13 cellular contexts compared by ENCODE assay signal in the genomic region with DNA sequence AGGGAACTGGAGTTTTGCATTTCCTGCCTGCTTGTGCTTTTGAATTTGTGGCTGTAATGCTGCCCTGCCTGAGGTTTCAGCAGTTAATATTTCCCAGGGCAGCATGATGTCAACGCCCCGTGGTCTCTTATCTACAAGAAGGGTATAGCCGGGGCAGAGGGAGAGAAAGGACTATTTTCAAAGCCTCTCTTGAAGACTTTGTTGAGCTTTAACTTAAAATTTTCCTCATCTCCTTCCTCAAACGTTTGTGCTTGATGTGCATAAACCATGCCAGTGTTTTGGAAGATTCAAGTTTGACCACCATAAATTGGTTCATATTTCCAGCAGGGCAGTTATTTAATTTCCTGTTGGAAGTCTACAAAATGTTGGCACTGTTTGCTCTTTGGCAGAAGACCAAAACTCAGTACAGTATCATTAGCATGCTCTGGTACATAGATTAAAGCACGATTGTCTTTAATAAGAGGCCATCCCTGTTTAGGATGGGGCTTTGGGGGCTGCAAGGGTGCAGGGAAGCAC. TPM values are rescaled to one million over a fixed set of nuclear protein-coding genes. Genes with fewer than 3 reads are reported as not detected.
A peak's percentile ranks its signal among the peaks of the same experiment; 100 is the strongest.
DNase-seq lines count a peak whose midpoint lies in the region; ATAC-seq and TF ChIP-seq lines count a peak whose summit lies in the region.
"Had no signal": no experiment of that assay in that cellular context is flagged by ENCODE, and none has a peak within 500 bp of the region (broad histone marks: within the 10 kb centered on the region; RNA-seq: fewer than 3 reads in every experiment).

No MANE protein-coding gene starts in this region.

- H3K27ac ChIP-seq in osteoblast (ENCODE audit: low read depth, low read length), result peak overlapping the region; percentile 25
- H3K27ac ChIP-seq: KMS-11 had no signal

- H3K4me3 ChIP-seq in osteoblast (ENCODE audit: insufficient read depth, low read length) (no peak overlapping the region), lower leg skin (ENCODE audit: low read depth, poor library complexity, severe bottlenecking) (no peak overlapping the region)

- H3K4me1 Mint-ChIP-seq in brain, result peaks cover 39% of the 10 kb centered on the region
- H3K4me1 Mint-ChIP-seq: stimulated activated effector memory CD8-positive, alpha-beta T cell treated with anti-CD3 and anti-CD28 coated beads, Interleukin-12 subunit alpha, Interleukin-12 subunit beta, amount 100 ng/mL, for 72 hours had no signal

- ATAC-seq in HG02571 (IDR thresholded peaks at IDR 0.05; ENCODE audit: unreplicated experiment), result no peak
- no peak for ATAC-seq in GM18520 (IDR thresholded peaks at IDR 0.05; ENCODE audit: unreplicated experiment)
- no peak for ATAC-seq in HG02763 (IDR thresholded peaks at IDR 0.05; ENCODE audit: unreplicated experiment)
- ATAC-seq: stimulated activated effector memory CD8-positive, alpha-beta T cell treated with anti-CD3 and anti-CD28 coated beads, Interleukin-12 subunit alpha, Interleukin-12 subunit beta, amount 100 ng/mL, for 72 hours had no signal

- H3K36me3 ChIP-seq in osteoblast (ENCODE audit: insufficient read depth, low read length), result no peaks in the 10 kb centered on the region

- no peaks in the 10 kb centered on the region for H3K9me3 ChIP-seq in osteoblast (ENCODE audit: low read depth, low read length)

- H3K36me3 Mint-ChIP-seq in brain, result peaks cover 19% of the 10 kb centered on the region
- H3K36me3 Mint-ChIP-seq: stimulated activated effector memory CD8-positive, alpha-beta T cell treated with anti-CD3 and anti-CD28 coated beads, Interleukin-12 subunit alpha, Interleukin-12 subunit beta, amount 100 ng/mL, for 72 hours had no signal

- H4K20me1 ChIP-seq in osteoblast (ENCODE audit: insufficient read depth, low read length), result peaks cover 59% of the 10 kb centered on the region

- H3K4me1 ChIP-seq in osteoblast (ENCODE audit: insufficient read depth, low read length), result peaks cover 52% of the 10 kb centered on the region

- TF ChIP-seq POLR2A in lower leg skin (IDR thresholded peaks at IDR 0.05), result no peak

- DNase-seq in EL (peak; percentile 12), NCI-H2081 (lab: John Stamatoyannopoulos, UW) (peak; percentile 26 to 63), osteoblast (ENCODE audit: insufficient read length, low spot score, missing footprints) (no peak), lower leg skin (ENCODE audit: low spot score in 2 of 2) (no peak)
- DNase-seq: activated effector memory CD4-positive, alpha-beta T cell treated with Interleukin-2 at 50 U/mL for 16 hours; RPMI8226 had no signal

- H3K4me2 ChIP-seq in osteoblast (ENCODE audit: insufficient read depth, low read length), result peak overlapping the region; percentile 43
- H3K4me2 ChIP-seq: KMS-11 had no signal

- H3K9me3 Mint-ChIP-seq in brain, result peaks cover 5 to 20% (median 12%) of the 10 kb centered on the region in 5 experiments
- H3K9me3 Mint-ChIP-seq: stimulated activated effector memory CD8-positive, alpha-beta T cell treated with anti-CD3 and anti-CD28 coated beads, Interleukin-12 subunit alpha, Interleukin-12 subunit beta, amount 100 ng/mL, for 72 hours had no signal

- intact Hi-C loops in lower leg skin (cut with DNase I; ENCODE audit: low total_unique reads), result no loop called here

- H2AFZ ChIP-seq in osteoblast (ENCODE audit: low read length), result no peak overlapping the region

- no peak overlapping the region for H3K4me3 Mint-ChIP-seq in brain
- H3K4me3 Mint-ChIP-seq: dendritic cell treated with granulocyte-macrophage colony-stimulating factor and Interleukin-4, amounts not matched to agents 40 ng/mL and 50 ng/mL, for 4 days; stimulated activated effector memory CD8-positive, alpha-beta T cell treated with anti-CD3 and anti-CD28 coated beads, Interleukin-12 subunit alpha, Interleukin-12 subunit beta, amount 100 ng/mL, for 72 hours had no signal

- no peaks in the 10 kb centered on the region for H3K27me3 Mint-ChIP-seq in brain

- 31 to 33% methylated on average over 5 of the region's 5 CpGs for WGBS in lower leg skin, 2 donors

- TF ChIP-seq CTCF in brain (conservative IDR thresholded peaks at IDR 0.05) (no peak), osteoblast (IDR thresholded peaks at IDR 0.05; ENCODE audit: extremely low read depth, low read depth, low read length) (no peak), lower leg skin (IDR thresholded peaks at IDR 0.05) (no peak)

- no peaks in the 10 kb centered on the region for H3K27me3 ChIP-seq in osteoblast (ENCODE audit: insufficient read depth, low read length)

- H3K79me2 ChIP-seq in osteoblast (ENCODE audit: insufficient read depth, low read length), result peaks cover 86% of the 10 kb centered on the region

- peak overlapping the region; percentile 31 to 82 (median 50) for H3K27ac Mint-ChIP-seq in brain
- H3K27ac Mint-ChIP-seq: dendritic cell treated with granulocyte-macrophage colony-stimulating factor and Interleukin-4, amounts not matched to agents 40 ng/mL and 50 ng/mL, for 4 days; stimulated activated effector memory CD8-positive, alpha-beta T cell treated with anti-CD3 and anti-CD28 coated beads, Interleukin-12 subunit alpha, Interleukin-12 subunit beta, amount 100 ng/mL, for 72 hours had no signal

RNA-seq across cellular contexts. Expression of a gene that starts 43.4 kb away (rescaled TPM):
- polyA plus RNA-seq in brain (ENCODE audit: insufficient read depth, low read depth, low replicate concordance), result 0.80 TPM
- total RNA-seq in osteoblast (46.9 and 52.5 TPM in 2 replicates), lower leg skin (10 to 100 TPM; 12.9 to 28.6 (median 22.5) TPM)

Comparison
In these comparisons a context has a peak if more than half of its experiments do, and no peak if none do; other contexts are left out.
1. DNase-seq: peak in EL (single experiment) and NCI-H2081 (2 of 2); none in osteoblast (single experiment) and lower leg skin (0 of 2).